ENCODE assay signal across 11 cellular contexts in the genomic region with DNA sequence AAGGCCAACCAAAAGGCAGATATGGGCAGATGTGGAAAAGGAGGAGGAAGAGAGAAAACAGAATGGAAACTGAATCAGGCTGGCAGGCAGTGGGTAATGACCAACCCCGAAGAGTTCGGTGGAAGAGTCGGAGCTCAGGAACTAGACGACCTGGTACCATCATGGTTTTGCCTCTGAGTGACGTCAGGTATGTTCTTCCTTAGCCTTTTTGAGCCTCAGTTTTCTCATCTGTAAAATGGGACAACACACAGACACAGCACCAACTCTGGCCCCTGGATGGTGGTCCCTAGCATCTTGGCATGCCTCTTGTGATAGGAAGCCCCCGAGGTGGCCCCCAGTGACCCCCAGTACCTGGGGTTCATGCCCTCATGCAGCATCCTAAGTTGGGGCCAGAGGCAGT. TPM values are rescaled to one million over a fixed set of nuclear protein-coding genes. Genes with fewer than 3 reads are reported as not detected.
"Had no signal": no experiment of that assay in that cellular context is flagged by ENCODE, and none has a peak within 500 bp of the region (broad histone marks: within the 10 kb centered on the region; RNA-seq: fewer than 3 reads in every experiment).

No MANE protein-coding gene starts in this region.

- FAIRE-seq: H1, H54 had no signal

- H2AFZ ChIP-seq: GM23248 had no signal

- H3K4me1 ChIP-seq: HAP-1 had no signal

- H3K36me3 ChIP-seq: HAP-1 had no signal

- H3K4me2 ChIP-seq: GM23338 had no signal

- H3K9me3 ChIP-seq: HAP-1 had no signal

- DNase-seq: GM23248, GOT3, H7, H9, HCEC 1CT, HFFc6 had no signal

- H3K4me3 ChIP-seq: GM23248, GM23338, HAP-1 had no signal

- ATAC-seq: GM23338, HCT116 had no signal

- H3K9ac ChIP-seq: GM23248 had no signal

- H3K27ac ChIP-seq: GM23248 had no signal

RNA-seq across cellular contexts. Expression of a gene that starts 37.2 kb away (rescaled TPM):
- total RNA-seq: GM23248, GM23338, H1, H7, H9, HFFc6 had no signal
- polyA plus RNA-seq: GM23248, GM23338, H1 had no signal
